ENCODE assay signal across 8 cellular contexts in genomic region chr10:63376560-63377304, GRCh38.
DNase-seq lines count a peak whose midpoint lies in the region; ATAC-seq, FAIRE-seq and TF ChIP-seq lines count a peak whose summit lies in the region.

No MANE protein-coding gene starts in this region.

- RAD21 ChIA-PET in GM12878 (lab: Charles Lee; ENCODE audit: unreplicated experiment): interaction anchor here (0.6 to 3.0 kb wide), 4 partner anchors 23 to 138 kb away, joined by 3 to 7 read pairs (median 3); no protein-coding TSS in a partner anchor

- H3K9me3 ChIP-seq in GM12878 (replicated peaks; ENCODE audit: control insufficient read depth, insufficient read depth, low read length) (no peaks in the 10 kb centered on the region; the same call in 2 of the 3 replicates), suprapubic skin (no peaks in the 10 kb centered on the region), transverse colon (no peaks in the 10 kb centered on the region)

- FAIRE-seq in GM12878 (lab: Jason Lieb, UNC): peak; percentile 89

- H3K36me3 ChIP-seq in GM12878 (ENCODE audit: control insufficient read depth in 2 of 2, insufficient read depth in 2 of 2, low read length in 1 of 2): no peaks in the 10 kb centered on the region; a peak in 1 of 4 replicates
- no peaks in the 10 kb centered on the region for H3K36me3 ChIP-seq in suprapubic skin
- no peaks in the 10 kb centered on the region for H3K36me3 ChIP-seq in transverse colon

- no peak for TF ChIP-seq POLR2A in GM12878 (IDR thresholded peaks at IDR 0.05; ENCODE audit: low read depth, low read length)
- no peak for TF ChIP-seq POLR2A in suprapubic skin (IDR thresholded peaks at IDR 0.05)
- no peak for TF ChIP-seq POLR2A in transverse colon (IDR thresholded peaks at IDR 0.05)

- H3K79me2 ChIP-seq in GM12878 (ENCODE audit: control insufficient read depth, insufficient read depth, low read length): peaks cover 7% of the 10 kb centered on the region

- POLR2A ChIA-PET in GM12878 (lab: Charles Lee): interaction anchor here (0.6 to 1.5 kb wide), 2 partner anchors 16 to 139 kb away, joined by 4 to 5 read pairs; no protein-coding TSS in a partner anchor

- WGBS in GM12878 (ENCODE audit: insufficient coverage, insufficient replicate concordance, low lambda C conversion rate, missing lambda C conversion rate): 2% methylated on average over 4 of the region's 4 CpGs
- 56% methylated on average over 4 of the region's 4 CpGs for WGBS in suprapubic skin
- WGBS in transverse colon (ENCODE audit: low coverage in 1 of 2), 2 donors: 80 to 83% methylated on average over 4 of the region's 4 CpGs

- BruUV-seq in GM12878 (replicated peaks; lab: Mats Ljungman, UMichigan): no TSS peak

- no peak overlapping the region; the same call in 1 of the 2 replicates for H2AFZ ChIP-seq in GM12878 (ENCODE audit: control insufficient read depth, low read depth, low read length)

- TF ChIP-seq CTCF in GM12878 (IDR thresholded peaks at IDR 0.05 in 2 of 3, conservative IDR thresholded peaks at IDR 0.05 in 1 of 3; ENCODE audit: control insufficient read depth in 2 of 3, extremely low read depth in 1 of 3, insufficient read depth in 1 of 3, low read depth in 3 of 3, low read length in 3 of 3) (no peak), suprapubic skin (IDR thresholded peaks at IDR 0.05) (no peak), transverse colon (IDR thresholded peaks at IDR 0.05) (no peak)

- in situ Hi-C loops in GM12878 (cut with MboI): no loop called here
- in situ Hi-C loops in transverse colon (cut with MboI; ENCODE audit: low pct_ligation_motif_present in 1 of 4, low pct_unique_long_range_greater_than_20kb in 1 of 4, low sequenced_read_pairs in 3 of 4): no loop called here

- peak; percentile 99 for ATAC-seq in GM19351 (IDR thresholded peaks at IDR 0.05; ENCODE audit: unreplicated experiment)
- peak; percentile 98 for ATAC-seq in HG03103 (IDR thresholded peaks at IDR 0.05; ENCODE audit: low read depth, unreplicated experiment)
- ATAC-seq in GM12878: peak; percentile 98

- TF ChIP-seq RAD21 in GM12878 (IDR thresholded peaks at IDR 0.05; ENCODE audit: insufficient read depth, low read depth, low read length): no peak

- intact Hi-C loops in GM12878 (cut with micrococcal nuclease; ENCODE audit: unreplicated experiment) (loop anchor here (1.0 to 5.0 kb wide), 3 partner anchors 109 to 253 kb away; no protein-coding TSS in a partner anchor), transverse colon (cut with DNase I; ENCODE audit: low total_unique reads) (no loop called here)

- H4K20me1 ChIP-seq in GM12878 (ENCODE audit: control insufficient read depth, insufficient read depth): no peaks in the 10 kb centered on the region

- H3K4me3 ChIP-seq in GM12878 (peak overlapping the region; percentile 8), suprapubic skin (peak overlapping the region; percentile 20), transverse colon (no peak overlapping the region)

- peak; percentile 64 for DNase-seq in GM12878 (ENCODE audit: low read depth, low spot score)
- DNase-seq in suprapubic skin (ENCODE audit: low spot score in 2 of 2): no peak
- DNase-seq in T-helper 2 cell: no peak
- DNase-seq in transverse colon: no peak
- DNase-seq in NCI-H748 treated with DMSO at 0.1 percent for 48 hours (lab: John Stamatoyannopoulos, UW): no peak
- DNase-seq in SKM-1 treated with dmso at 0.1 percent for 144 hours (lab: John Stamatoyannopoulos, UW; ENCODE audit: unreplicated experiment): no peak

- H3K9ac ChIP-seq in GM12878 (ENCODE audit: control insufficient read depth, insufficient read depth, low read length): no peak overlapping the region

- SMC1A ChIA-PET in GM12878 (lab: Charles Lee; ENCODE audit: uncharacterized antibody, unreplicated experiment): interaction anchor here (0.9 to 2.8 kb wide), 11 partner anchors 10 to 443 kb away, joined by 3 to 11 read pairs (median 3); no protein-coding TSS in a partner anchor

- no peaks in the 10 kb centered on the region for H3K27me3 ChIP-seq in GM12878 (replicated peaks in 1 of 2; ENCODE audit: control insufficient read depth in 2 of 2, insufficient read depth in 2 of 2, low read length in 1 of 2)
- no peaks in the 10 kb centered on the region for H3K27me3 ChIP-seq in suprapubic skin
- H3K27me3 ChIP-seq in transverse colon: no peaks in the 10 kb centered on the region

- H3K4me1 ChIP-seq in GM12878 (ENCODE audit: control insufficient read depth, insufficient read depth, low read length): peaks cover 7% of the 10 kb centered on the region
- H3K4me1 ChIP-seq in suprapubic skin: peaks cover 10% of the 10 kb centered on the region
- peaks cover 0 to 7% (median 0%) of the 10 kb centered on the region in 4 donors for H3K4me1 ChIP-seq in transverse colon

- H3K27ac ChIP-seq in GM12878 (ENCODE audit: control insufficient read depth, insufficient read depth): peak overlapping the region; percentile 47
- peak overlapping the region; percentile 9 for H3K27ac ChIP-seq in suprapubic skin
- no peak overlapping the region for H3K27ac ChIP-seq in transverse colon

- 0 out of 4 replicates have a peak, but pooled peaks of 1 of the 2 experiments have one; percentile 30 for TF ChIP-seq EP300 in GM12878 (IDR thresholded peaks at IDR 0.05; ENCODE audit: borderline replicate concordance in 1 of 2, control insufficient read depth in 1 of 2, low read depth in 2 of 2, low read length in 2 of 2)
- TF ChIP-seq EP300 in suprapubic skin (IDR thresholded peaks at IDR 0.05): no peak
- no peak for TF ChIP-seq EP300 in transverse colon (IDR thresholded peaks at IDR 0.05; ENCODE audit: low read depth)

- CTCF ChIA-PET in GM12878 (lab: Yijun Ruan, JAX): interaction anchor here (0.7 to 1.3 kb wide), 3 partner anchors 11 to 344 kb away, joined by 3 read pairs; no protein-coding TSS in a partner anchor

- peak overlapping the region; percentile 68 for H3K4me2 ChIP-seq in GM12878 (ENCODE audit: control insufficient read depth, insufficient read depth)

TF ChIP-seq in GM12878, 131 proteins besides CTCF, POLR2A, EP300 and RAD21 (continues in another document):
- TF ChIP-seq ZNF687 (IDR thresholded peaks at IDR 0.05): no peak
- no peak for TF ChIP-seq RELA (IDR thresholded peaks at IDR 0.05; ENCODE audit: borderline replicate concordance, partially characterized antibody)
- TF ChIP-seq BHLHE40 (IDR thresholded peaks at IDR 0.05; ENCODE audit: borderline replicate concordance in 1 of 2, low read depth in 2 of 2, low read length in 1 of 2): no peak
- TF ChIP-seq GATAD2B (conservative IDR thresholded peaks at IDR 0.05; ENCODE audit: low read depth): no peak
- peak; percentile 37; the same call in 1 of the 2 replicates for TF ChIP-seq CREM (IDR thresholded peaks at IDR 0.05; ENCODE audit: low read depth)
- peak; percentile 49 for TF ChIP-seq IKZF1 (conservative IDR thresholded peaks at IDR 0.05)
- no peak for TF ChIP-seq STAT3 (IDR thresholded peaks at IDR 0.05; ENCODE audit: low read depth, low read length)
- TF ChIP-seq TCF3 (IDR thresholded peaks at IDR 0.05; ENCODE audit: borderline replicate concordance, insufficient read depth, low read depth, low read length): no peak
- TF ChIP-seq NFXL1 (IDR thresholded peaks at IDR 0.05; ENCODE audit: borderline replicate concordance): no peak
- TF ChIP-seq BCLAF1 (IDR thresholded peaks at IDR 0.05): no peak

Comparison
In these comparisons a context has a peak if more than half of its experiments do, and no peak if none do; other contexts are left out.
1. H3K27ac ChIP-seq: peak in GM12878 (single experiment) and suprapubic skin (single experiment); none in transverse colon (0 of 4).
2. H3K4me3 ChIP-seq: peak in GM12878 (single experiment) and suprapubic skin (single experiment); none in transverse colon (0 of 4).
3. Peak in every context shown above with its lines, with median percentiles within 50 percentile points of each other: ATAC-seq.